Comparison of ENCODE assay signal across 8 cellular contexts in the genomic region with DNA sequence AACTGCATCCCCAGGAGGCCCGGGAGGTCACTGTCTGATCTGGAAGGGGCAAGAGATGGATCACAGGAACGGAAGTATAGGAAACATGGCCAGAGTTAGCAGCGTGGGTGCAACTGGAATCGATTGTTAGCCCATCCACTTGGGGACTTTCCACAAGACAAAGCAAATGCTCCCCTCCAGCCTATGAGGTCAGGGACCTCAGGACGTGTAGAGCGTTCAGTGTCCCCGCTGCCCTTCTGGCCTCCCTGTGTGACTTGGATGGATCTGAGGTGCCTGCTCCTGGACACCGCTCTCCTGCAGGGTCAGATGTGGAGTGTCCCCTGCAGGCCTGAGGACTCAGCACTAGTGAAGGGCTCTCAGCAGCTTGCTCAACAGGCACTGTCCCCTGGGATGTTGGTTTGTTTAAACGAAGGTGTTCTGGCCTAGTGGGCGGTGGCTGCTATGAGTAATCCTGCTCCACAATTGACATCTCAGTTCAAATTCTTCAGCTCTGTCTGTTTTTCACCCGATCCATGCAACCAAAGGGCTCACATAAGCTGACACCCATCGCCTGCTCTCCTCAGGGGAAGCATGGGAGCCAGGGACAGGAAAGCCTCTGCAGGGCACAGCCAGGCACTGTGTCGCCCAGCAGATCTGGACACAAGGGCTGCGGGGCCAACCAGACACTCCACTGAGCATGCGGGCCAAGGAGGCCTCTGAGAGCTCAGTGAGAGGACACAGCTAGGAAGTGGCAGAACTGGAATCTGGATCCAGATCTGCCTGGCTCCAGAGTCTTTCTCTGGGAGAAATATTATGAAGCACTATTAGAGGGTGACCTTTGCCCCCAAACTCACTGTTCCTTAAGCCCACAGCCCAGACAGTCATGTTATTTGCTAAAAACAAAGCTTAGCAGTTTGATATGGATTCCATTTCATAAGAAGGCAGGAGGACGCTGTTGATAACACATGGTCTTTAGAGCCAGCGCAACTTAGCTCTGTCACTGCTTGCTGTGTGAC.
DNase-seq lines count a peak whose midpoint lies in the region; ATAC-seq and TF ChIP-seq lines count a peak whose summit lies in the region.

No MANE protein-coding gene starts in this region.

- TF ChIP-seq CTCF in natural killer cell (IDR thresholded peaks at IDR 0.05) (no peak), Peyer's patch (IDR thresholded peaks at IDR 0.05) (no peak), right atrium auricular region (IDR thresholded peaks at IDR 0.05) (no peak), tibial artery (IDR thresholded peaks at IDR 0.05) (peak in 1 of 2 experiments; percentile 16)

- no peaks in the 10 kb centered on the region for H3K4me1 Mint-ChIP-seq in natural killer cell treated with Interleukin-12 subunit alpha and Interleukin-12 subunit beta and Interleukin-15 and Interleukin-18, amount 100 ng/mL, for 72 hours (ENCODE audit: low read depth in 2 of 2)
- H3K4me1 Mint-ChIP-seq in natural killer cell: peaks cover 0 to 5% of the 10 kb centered on the region in 2 donors

- ATAC-seq in natural killer cell treated with Interleukin-12 subunit alpha and Interleukin-12 subunit beta and Interleukin-15 and Interleukin-18, amount 100 ng/mL, for 72 hours: peak in 1 of 2 donors; percentile 34
- ATAC-seq in natural killer cell (no peak), HG02885 (IDR thresholded peaks at IDR 0.05; ENCODE audit: poor library complexity, unreplicated experiment) (peak; percentile 93)

- no peaks in the 10 kb centered on the region for H3K27me3 ChIP-seq in Peyer's patch
- no peaks in the 10 kb centered on the region for H3K27me3 ChIP-seq in right atrium auricular region
- no peaks in the 10 kb centered on the region for H3K27me3 ChIP-seq in tibial artery

- no peaks in the 10 kb centered on the region for H3K4me1 ChIP-seq in Peyer's patch
- peaks cover 0 to 62% of the 10 kb centered on the region in 2 donors for H3K4me1 ChIP-seq in right atrium auricular region
- peaks cover 0 to 14% (median 8%) of the 10 kb centered on the region in 4 donors for H3K4me1 ChIP-seq in tibial artery

- H3K4me3 ChIP-seq in Peyer's patch (no peak overlapping the region), right atrium auricular region (no peak overlapping the region), tibial artery (no peak overlapping the region)

- no peak for TF ChIP-seq POLR2A in Peyer's patch (IDR thresholded peaks at IDR 0.05)

- intact Hi-C loops in natural killer cell (cut with micrococcal nuclease): no loop called here
- intact Hi-C loops in tibial artery (cut with DNase I; ENCODE audit: low total_unique reads): no loop called here

- peak overlapping the region; percentile 29 for H3K4me3 Mint-ChIP-seq in natural killer cell treated with Interleukin-12 subunit alpha and Interleukin-12 subunit beta and Interleukin-15 and Interleukin-18, amount 100 ng/mL, for 72 hours
- H3K4me3 Mint-ChIP-seq in natural killer cell: no peak overlapping the region

- no peaks in the 10 kb centered on the region for H3K9me3 Mint-ChIP-seq in natural killer cell treated with Interleukin-12 subunit alpha and Interleukin-12 subunit beta and Interleukin-15 and Interleukin-18, amount 100 ng/mL, for 72 hours
- no peaks in the 10 kb centered on the region for H3K9me3 Mint-ChIP-seq in natural killer cell

- H3K27ac Mint-ChIP-seq in natural killer cell treated with Interleukin-12 subunit alpha and Interleukin-12 subunit beta and Interleukin-15 and Interleukin-18, amount 100 ng/mL, for 72 hours: no peak overlapping the region
- H3K27ac Mint-ChIP-seq in natural killer cell: peak overlapping the region in 1 of 2 donors; percentile 14

- H3K36me3 Mint-ChIP-seq in natural killer cell treated with Interleukin-12 subunit alpha and Interleukin-12 subunit beta and Interleukin-15 and Interleukin-18, amount 100 ng/mL, for 72 hours: no peaks in the 10 kb centered on the region
- no peaks in the 10 kb centered on the region for H3K36me3 Mint-ChIP-seq in natural killer cell

- DNase-seq in natural killer cell treated with Interleukin-12 subunit alpha and Interleukin-12 subunit beta and Interleukin-15 and Interleukin-18, amount 100 ng/mL, for 72 hours (ENCODE audit: low spot score): no peak
- DNase-seq in natural killer cell: no peak
- peak in 2 of 3 donors; percentile 21 to 55 for DNase-seq in Peyer's patch
- DNase-seq in right atrium auricular region (ENCODE audit: low spot score): peak; percentile 80
- peak; percentile 62 to 79 for DNase-seq in tibial artery
- no peak for DNase-seq in stimulated activated naive CD4-positive, alpha-beta T cell (lab: John Stamatoyannopoulos, UW)
- DNase-seq in GDM1 (lab: John Stamatoyannopoulos, UW): no peak

- no peaks in the 10 kb centered on the region for H3K36me3 ChIP-seq in Peyer's patch
- no peaks in the 10 kb centered on the region for H3K36me3 ChIP-seq in right atrium auricular region
- H3K36me3 ChIP-seq in tibial artery: no peaks in the 10 kb centered on the region

- no peaks in the 10 kb centered on the region for H3K9me3 ChIP-seq in Peyer's patch
- no peaks in the 10 kb centered on the region for H3K9me3 ChIP-seq in right atrium auricular region
- no peaks in the 10 kb centered on the region for H3K9me3 ChIP-seq in tibial artery

- H3K27me3 Mint-ChIP-seq in natural killer cell treated with Interleukin-12 subunit alpha and Interleukin-12 subunit beta and Interleukin-15 and Interleukin-18, amount 100 ng/mL, for 72 hours: peaks cover 0 to 6% of the 10 kb centered on the region in 2 donors
- no peaks in the 10 kb centered on the region for H3K27me3 Mint-ChIP-seq in natural killer cell (ENCODE audit: low read depth in 2 of 2)

- peak overlapping the region; percentile 4 to 30 (median 18) for H3K27ac ChIP-seq in Peyer's patch
- H3K27ac ChIP-seq in right atrium auricular region: peak overlapping the region; percentile 49 to 65
- peak overlapping the region; percentile 17 to 27 for H3K27ac ChIP-seq in tibial artery

Comparison
In these comparisons a context has a peak if more than half of its experiments do, and no peak if none do; other contexts are left out.
1. DNase-seq: peak in Peyer's patch (2 of 3), right atrium auricular region (single experiment) and tibial artery (2 of 2); none in natural killer cell treated with Interleukin-12 subunit alpha and Interleukin-12 subunit beta and Interleukin-15 and Interleukin-18, amount 100 ng/mL, for 72 hours (single experiment), natural killer cell (single experiment), stimulated activated naive CD4-positive, alpha-beta T cell (0 of 6) and GDM1 (single experiment).
2. Peak in every context shown above with its lines, with median percentiles within 50 percentile points of each other: H3K27ac ChIP-seq.